In the genomic region with DNA sequence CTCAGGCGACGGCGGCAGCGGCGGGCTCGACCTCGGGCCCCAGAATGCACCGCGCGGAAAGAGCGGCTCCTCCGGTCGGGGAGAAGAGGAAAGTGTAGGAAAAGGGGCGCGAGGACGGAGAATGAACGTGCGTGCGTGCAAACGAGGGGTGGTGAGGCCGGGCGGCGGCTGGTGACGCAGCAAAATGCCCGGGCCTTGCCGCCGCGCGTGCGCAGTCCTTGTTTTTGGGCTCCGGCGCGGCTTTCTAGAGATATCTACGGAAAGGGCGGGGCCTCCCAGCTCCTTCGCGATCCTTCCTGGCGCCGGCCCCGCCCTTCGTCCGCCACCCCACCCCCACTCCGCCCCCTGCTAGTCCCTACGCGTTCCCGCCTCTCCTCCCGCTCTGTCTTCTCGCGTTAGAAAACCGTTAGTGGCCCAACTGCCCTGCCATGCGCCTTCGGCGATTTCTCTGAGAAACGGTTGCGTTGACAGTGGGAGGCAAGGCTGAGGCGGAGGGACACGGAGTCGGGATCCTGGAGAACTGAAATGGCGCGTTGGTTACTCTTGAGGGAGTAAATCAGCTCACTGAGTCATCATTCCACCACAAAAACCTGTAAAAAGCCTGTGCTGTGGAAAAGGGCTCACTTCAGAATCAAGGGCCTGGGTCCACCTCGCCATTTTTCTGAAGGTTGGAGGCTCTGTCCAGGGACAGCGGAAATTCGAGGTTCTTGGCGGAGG, we compare ENCODE assay signal across 1 cellular context.
A peak's percentile ranks its signal among the peaks of the same experiment; 100 is the strongest.
TF ChIP-seq lines count a peak whose summit lies in the region.

A gene with protein sequence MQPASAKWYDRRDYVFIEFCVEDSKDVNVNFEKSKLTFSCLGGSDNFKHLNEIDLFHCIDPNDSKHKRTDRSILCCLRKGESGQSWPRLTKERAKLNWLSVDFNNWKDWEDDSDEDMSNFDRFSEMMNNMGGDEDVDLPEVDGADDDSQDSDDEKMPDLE (minus strand): TSS at position 156 of the 717 bp plus-strand sequence. CDS start 285 bp downstream, outside the sequence.

TF ChIP-seq in HEK293, 187 proteins besides CTCF, POLR2A, EP300 and RAD21 (continued from another document):
- TF ChIP-seq ZSCAN4 (tag by site-specific recombination; IDR thresholded peaks at IDR 0.05): no peak
- TF ChIP-seq, protein P1, sequence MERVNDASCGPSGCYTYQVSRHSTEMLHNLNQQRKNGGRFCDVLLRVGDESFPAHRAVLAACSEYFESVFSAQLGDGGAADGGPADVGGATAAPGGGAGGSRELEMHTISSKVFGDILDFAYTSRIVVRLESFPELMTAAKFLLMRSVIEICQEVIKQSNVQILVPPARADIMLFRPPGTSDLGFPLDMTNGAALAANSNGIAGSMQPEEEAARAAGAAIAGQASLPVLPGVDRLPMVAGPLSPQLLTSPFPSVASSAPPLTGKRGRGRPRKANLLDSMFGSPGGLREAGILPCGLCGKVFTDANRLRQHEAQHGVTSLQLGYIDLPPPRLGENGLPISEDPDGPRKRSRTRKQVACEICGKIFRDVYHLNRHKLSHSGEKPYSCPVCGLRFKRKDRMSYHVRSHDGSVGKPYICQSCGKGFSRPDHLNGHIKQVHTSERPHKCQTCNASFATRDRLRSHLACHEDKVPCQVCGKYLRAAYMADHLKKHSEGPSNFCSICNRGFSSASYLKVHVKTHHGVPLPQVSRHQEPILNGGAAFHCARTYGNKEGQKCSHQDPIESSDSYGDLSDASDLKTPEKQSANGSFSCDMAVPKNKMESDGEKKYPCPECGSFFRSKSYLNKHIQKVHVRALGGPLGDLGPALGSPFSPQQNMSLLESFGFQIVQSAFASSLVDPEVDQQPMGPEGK (tag by site-specific recombination; IDR thresholded peaks at IDR 0.05): peak; percentile 62
- TF ChIP-seq ZNF670 (tag by site-specific recombination; IDR thresholded peaks at IDR 0.05; ENCODE audit: low read depth): no peak
- no peak for TF ChIP-seq ZNF785 (tag by site-specific recombination; IDR thresholded peaks at IDR 0.05)
- peak; percentile 69; the same call in 1 of the 2 replicates for TF ChIP-seq ZNF558 (tag by site-specific recombination; IDR thresholded peaks at IDR 0.05)
- TF ChIP-seq, protein P2, sequence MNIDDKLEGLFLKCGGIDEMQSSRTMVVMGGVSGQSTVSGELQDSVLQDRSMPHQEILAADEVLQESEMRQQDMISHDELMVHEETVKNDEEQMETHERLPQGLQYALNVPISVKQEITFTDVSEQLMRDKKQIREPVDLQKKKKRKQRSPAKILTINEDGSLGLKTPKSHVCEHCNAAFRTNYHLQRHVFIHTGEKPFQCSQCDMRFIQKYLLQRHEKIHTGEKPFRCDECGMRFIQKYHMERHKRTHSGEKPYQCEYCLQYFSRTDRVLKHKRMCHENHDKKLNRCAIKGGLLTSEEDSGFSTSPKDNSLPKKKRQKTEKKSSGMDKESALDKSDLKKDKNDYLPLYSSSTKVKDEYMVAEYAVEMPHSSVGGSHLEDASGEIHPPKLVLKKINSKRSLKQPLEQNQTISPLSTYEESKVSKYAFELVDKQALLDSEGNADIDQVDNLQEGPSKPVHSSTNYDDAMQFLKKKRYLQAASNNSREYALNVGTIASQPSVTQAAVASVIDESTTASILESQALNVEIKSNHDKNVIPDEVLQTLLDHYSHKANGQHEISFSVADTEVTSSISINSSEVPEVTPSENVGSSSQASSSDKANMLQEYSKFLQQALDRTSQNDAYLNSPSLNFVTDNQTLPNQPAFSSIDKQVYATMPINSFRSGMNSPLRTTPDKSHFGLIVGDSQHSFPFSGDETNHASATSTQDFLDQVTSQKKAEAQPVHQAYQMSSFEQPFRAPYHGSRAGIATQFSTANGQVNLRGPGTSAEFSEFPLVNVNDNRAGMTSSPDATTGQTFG (tag by site-specific recombination; IDR thresholded peaks at IDR 0.05; ENCODE audit: borderline replicate concordance): no peak
- TF ChIP-seq GLI4 (tag by site-specific recombination; IDR thresholded peaks at IDR 0.05): peak; percentile 78; the same call in 1 of the 2 replicates
- peak; percentile 50; the same call in 1 of the 2 replicates for TF ChIP-seq ZFP37 (tag by site-specific recombination; IDR thresholded peaks at IDR 0.05)
- TF ChIP-seq ZNF10 (tag by site-specific recombination; IDR thresholded peaks at IDR 0.05): peak; percentile 88
- TF ChIP-seq KLF10 (tag by site-specific recombination; IDR thresholded peaks at IDR 0.05): peak; percentile 93
- no peak for TF ChIP-seq ZNF311 (tag by site-specific recombination; IDR thresholded peaks at IDR 0.05; ENCODE audit: borderline replicate concordance)
- TF ChIP-seq ZSCAN23 (tag by site-specific recombination; IDR thresholded peaks at IDR 0.05): no peak
- peak; percentile 83 for TF ChIP-seq ZNF501 (tag by site-specific recombination; IDR thresholded peaks at IDR 0.05)
- TF ChIP-seq ZNF530 (tag by site-specific recombination; IDR thresholded peaks at IDR 0.05; ENCODE audit: low read depth): no peak
- peak; percentile 81 for TF ChIP-seq ZNF449 (tag by site-specific recombination; IDR thresholded peaks at IDR 0.05)
- TF ChIP-seq ZNF202 (tag by site-specific recombination; IDR thresholded peaks at IDR 0.05; ENCODE audit: borderline replicate concordance): no peak
- no peak for TF ChIP-seq ZNF114 (tag by site-specific recombination; IDR thresholded peaks at IDR 0.05)
TF ChIP-seq in HEK293: peak in this region for 67.
